18 cellular contexts compared by ENCODE assay signal in the genomic region with DNA sequence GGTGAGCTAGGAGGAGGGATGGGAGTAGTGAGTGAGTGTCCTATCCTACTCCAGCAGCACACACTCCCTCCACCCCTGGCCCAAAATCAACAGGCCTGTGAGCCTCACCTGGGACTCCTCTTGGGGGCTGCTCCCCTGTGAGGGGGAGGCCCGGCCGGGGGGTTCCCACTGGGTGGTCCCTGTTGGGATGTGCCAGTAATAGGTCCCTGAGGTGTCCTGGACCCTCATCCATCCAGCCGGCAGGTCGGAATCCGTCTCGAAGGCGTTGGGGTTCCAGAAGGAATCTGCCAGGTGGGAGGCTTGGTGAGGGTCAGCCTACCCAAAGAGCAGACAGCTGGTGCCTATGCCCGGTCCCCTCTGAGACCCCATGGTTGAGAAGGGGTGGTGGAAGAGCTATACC. TPM values are rescaled to one million over a fixed set of nuclear protein-coding genes. Genes with fewer than 3 reads are reported as not detected.
DNase-seq lines count a peak whose midpoint lies in the region; ATAC-seq and TF ChIP-seq lines count a peak whose summit lies in the region.
"Had no signal": no experiment of that assay in that cellular context is flagged by ENCODE, and none has a peak within 500 bp of the region (broad histone marks: within the 10 kb centered on the region; RNA-seq: fewer than 3 reads in every experiment).

No MANE protein-coding gene starts in this region.

- no peaks in the 10 kb centered on the region for H3K36me3 ChIP-seq in OCI-LY1 (ENCODE audit: insufficient read depth, low read length)

- H3K4me2 ChIP-seq in OCI-LY1 (ENCODE audit: low read length): no peak overlapping the region
- H3K4me2 ChIP-seq: A549 had no signal

- no peaks in the 10 kb centered on the region for H3K9me3 ChIP-seq in OCI-LY1 (ENCODE audit: low read length)
- H3K9me3 ChIP-seq: A549, gastrocnemius medialis, left lung, upper lobe of left lung had no signal

- H3K27me3 ChIP-seq in OCI-LY1 (ENCODE audit: insufficient read depth, low read length): no peaks in the 10 kb centered on the region
- H3K27me3 ChIP-seq: gastrocnemius medialis, left lung, upper lobe of left lung had no signal

- no peaks in the 10 kb centered on the region for H3F3A ChIP-seq in OCI-LY1 (ENCODE audit: insufficient read depth, low read length)

- peaks cover 44% of the 10 kb centered on the region for H3K36me3 Mint-ChIP-seq in activated CD4-positive, alpha-beta T cell treated with anti-CD3 and anti-CD28 coated beads, Interleukin-2, amount 10 ng/mL, durations not matched to agents 7 days and 5 days (ENCODE audit: low read depth)
- H3K36me3 Mint-ChIP-seq in stimulated activated effector memory CD8-positive, alpha-beta T cell treated with anti-CD3 and anti-CD28 coated beads, Interleukin-12 subunit alpha, Interleukin-12 subunit beta, amount 100 ng/mL, for 72 hours: peaks cover 33% of the 10 kb centered on the region
- H3K36me3 Mint-ChIP-seq: WTC11 had no signal

- H3K27me3 Mint-ChIP-seq in activated CD4-positive, alpha-beta T cell treated with anti-CD3 and anti-CD28 coated beads, Interleukin-2, amount 10 ng/mL, durations not matched to agents 7 days and 5 days: no peaks in the 10 kb centered on the region

- peak overlapping the region; percentile 96 for H3K27ac Mint-ChIP-seq in activated CD4-positive, alpha-beta T cell treated with anti-CD3 and anti-CD28 coated beads, Interleukin-2, amount 10 ng/mL, durations not matched to agents 7 days and 5 days
- H3K27ac Mint-ChIP-seq in stimulated activated effector memory CD8-positive, alpha-beta T cell treated with anti-CD3 and anti-CD28 coated beads, Interleukin-12 subunit alpha, Interleukin-12 subunit beta, amount 100 ng/mL, for 72 hours: peak overlapping the region; percentile 90
- H3K27ac Mint-ChIP-seq: WTC11 had no signal

- H3K9me3 Mint-ChIP-seq in activated CD4-positive, alpha-beta T cell treated with anti-CD3 and anti-CD28 coated beads, Interleukin-2, amount 10 ng/mL, durations not matched to agents 7 days and 5 days: no peaks in the 10 kb centered on the region
- H3K9me3 Mint-ChIP-seq in stimulated activated effector memory CD8-positive, alpha-beta T cell treated with anti-CD3 and anti-CD28 coated beads, Interleukin-12 subunit alpha, Interleukin-12 subunit beta, amount 100 ng/mL, for 72 hours: no peaks in the 10 kb centered on the region
- H3K9me3 Mint-ChIP-seq: WTC11 had no signal

- CTCF ChIA-PET in activated CD4-positive, alpha-beta T cell treated with anti-CD3 and anti-CD28 coated beads, Interleukin-2, amount 10 ng/mL, durations not matched to agents 7 days and 5 days (lab: Charles Lee): interaction anchor here (1.1 to 7.2 kb wide), 13 partner anchors 10 to 280 kb away, joined by 3 to 61 read pairs (median 4); partner anchors contain the start of genes HPX, MRPL17 and SMPD1

- peaks cover 25% of the 10 kb centered on the region for H3K4me1 ChIP-seq in OCI-LY1 (ENCODE audit: insufficient read depth, low read length, severe bottlenecking)
- H3K4me1 ChIP-seq: A549, gastrocnemius medialis, left lung had no signal

- no peaks in the 10 kb centered on the region for H3K9me2 ChIP-seq in OCI-LY1 (ENCODE audit: low read depth, low read length)

- peak overlapping the region; percentile 73 for H3K4me3 Mint-ChIP-seq in activated CD4-positive, alpha-beta T cell treated with anti-CD3 and anti-CD28 coated beads, Interleukin-2, amount 10 ng/mL, durations not matched to agents 7 days and 5 days
- peak overlapping the region; percentile 68 for H3K4me3 Mint-ChIP-seq in stimulated activated effector memory CD8-positive, alpha-beta T cell treated with anti-CD3 and anti-CD28 coated beads, Interleukin-12 subunit alpha, Interleukin-12 subunit beta, amount 100 ng/mL, for 72 hours
- H3K4me3 Mint-ChIP-seq: WTC11 had no signal

- no peak overlapping the region; the same call in 1 of the 2 replicates for H3K9ac ChIP-seq in OCI-LY1 (ENCODE audit: low read length)

- H3K27ac ChIP-seq in OCI-LY1 (ENCODE audit: low read depth, low read length, poor library complexity, severe bottlenecking) (peak overlapping the region; percentile 67), caudate nucleus (ENCODE audit: low read depth, low read length) (peak overlapping the region; percentile 39)
- H3K27ac ChIP-seq: A549, gastrocnemius medialis, HL-60, left lung had no signal

- no peak overlapping the region for H2AFZ ChIP-seq in OCI-LY1 (ENCODE audit: low read length)

- H3K4me1 Mint-ChIP-seq in activated CD4-positive, alpha-beta T cell treated with anti-CD3 and anti-CD28 coated beads, Interleukin-2, amount 10 ng/mL, durations not matched to agents 7 days and 5 days: peaks cover 72% of the 10 kb centered on the region
- H3K4me1 Mint-ChIP-seq in stimulated activated effector memory CD8-positive, alpha-beta T cell treated with anti-CD3 and anti-CD28 coated beads, Interleukin-12 subunit alpha, Interleukin-12 subunit beta, amount 100 ng/mL, for 72 hours: peaks cover 82% of the 10 kb centered on the region

- POLR2A ChIA-PET in activated CD4-positive, alpha-beta T cell treated with anti-CD3 and anti-CD28 coated beads, Interleukin-2, amount 10 ng/mL, durations not matched to agents 7 days and 5 days (lab: Charles Lee): interaction anchor here (2.0 to 3.1 kb wide), 2 partner anchors 13 to 16 kb away, joined by 11 to 12 read pairs; partner anchors contain the start of genes APBB1 and SMPD1

- no peak overlapping the region for H3K4me3 ChIP-seq in OCI-LY1 (ENCODE audit: low read depth, low read length, poor library complexity, severe bottlenecking)
- H3K4me3 ChIP-seq: A549, gastrocnemius medialis, K562, left lung, upper lobe of left lung had no signal

- in situ Hi-C loops in GM13976 (cut with MboI; ENCODE audit: low sequenced_read_pairs, unreplicated experiment): no loop called here

- no peak for DNase-seq in activated CD4-positive, alpha-beta T cell treated with anti-CD3 and anti-CD28 coated beads, Interleukin-2, amount 10 ng/mL, durations not matched to agents 7 days and 5 days
- DNase-seq in activated CD4-positive, alpha-beta T cell treated with anti-CD3 and anti-CD28 coated beads, Interleukin-2, amount 50 U/mL, for 1 hour: no peak
- DNase-seq in caudate nucleus (lab: John Stamatoyannopoulos, UW): no peak
- DNase-seq in stimulated activated effector memory CD8-positive, alpha-beta T cell treated with anti-CD3 and anti-CD28 coated beads, Interleukin-12 subunit alpha, Interleukin-12 subunit beta, amount 100 ng/mL, for 72 hours (ENCODE audit: low spot score in 2 of 2): peak in 1 of 2 donors; percentile 49
- no peak for DNase-seq in DMS53 (lab: John Stamatoyannopoulos, UW)
- DNase-seq in GM13976 (ENCODE audit: low spot score): no peak
- DNase-seq: cortex of kidney, gastrocnemius medialis, left lung, NCI-H2171 treated with DMSO at 0.1 percent for 48 hours, SW 1271 had no signal

- no peaks in the 10 kb centered on the region for H3K79me2 ChIP-seq in OCI-LY1 (ENCODE audit: insufficient read depth, low read length)

- no peak for ATAC-seq in stimulated activated effector memory CD8-positive, alpha-beta T cell treated with anti-CD3 and anti-CD28 coated beads, Interleukin-12 subunit alpha, Interleukin-12 subunit beta, amount 100 ng/mL, for 72 hours
- ATAC-seq in HG03139 (IDR thresholded peaks at IDR 0.05; ENCODE audit: unreplicated experiment): no peak
- ATAC-seq: gastrocnemius medialis, left lung, WTC11 had no signal

- TF ChIP-seq CTCF in OCI-LY1 (IDR thresholded peaks at IDR 0.05; ENCODE audit: low read length) (no peak), GM13976 (IDR thresholded peaks at IDR 0.05; ENCODE audit: borderline replicate concordance, control extremely low read depth, extremely low read depth, insufficient read depth, missing control alignments) (no peak)

- no peaks in the 10 kb centered on the region for H4K20me1 ChIP-seq in OCI-LY1 (ENCODE audit: insufficient read depth, low read length)

RNA-seq across cellular contexts. Expression of gene SMPD1, which starts 13.3 kb away (rescaled TPM):
- total RNA-seq in activated CD4-positive, alpha-beta T cell treated with anti-CD3 and anti-CD28 coated beads, Interleukin-2, amount 10 ng/mL, durations not matched to agents 7 days and 5 days: 10 to 100 TPM; 46.1 to 53.6 TPM

RNA-seq across cellular contexts. Expression of gene APBB1, which starts 15.4 kb away (rescaled TPM):
- 10 to 100 TPM; 58.2 to 61.3 TPM for total RNA-seq in activated CD4-positive, alpha-beta T cell treated with anti-CD3 and anti-CD28 coated beads, Interleukin-2, amount 10 ng/mL, durations not matched to agents 7 days and 5 days

RNA-seq across cellular contexts. Expression of gene HPX, which starts 37.2 kb away (rescaled TPM):
- under 1 TPM in 1 of 2 experiments, not detected in 1; 0.35 TPM for total RNA-seq in activated CD4-positive, alpha-beta T cell treated with anti-CD3 and anti-CD28 coated beads, Interleukin-2, amount 10 ng/mL, durations not matched to agents 7 days and 5 days
